ENCODE assay signal across 1 cellular context in the genomic region with DNA sequence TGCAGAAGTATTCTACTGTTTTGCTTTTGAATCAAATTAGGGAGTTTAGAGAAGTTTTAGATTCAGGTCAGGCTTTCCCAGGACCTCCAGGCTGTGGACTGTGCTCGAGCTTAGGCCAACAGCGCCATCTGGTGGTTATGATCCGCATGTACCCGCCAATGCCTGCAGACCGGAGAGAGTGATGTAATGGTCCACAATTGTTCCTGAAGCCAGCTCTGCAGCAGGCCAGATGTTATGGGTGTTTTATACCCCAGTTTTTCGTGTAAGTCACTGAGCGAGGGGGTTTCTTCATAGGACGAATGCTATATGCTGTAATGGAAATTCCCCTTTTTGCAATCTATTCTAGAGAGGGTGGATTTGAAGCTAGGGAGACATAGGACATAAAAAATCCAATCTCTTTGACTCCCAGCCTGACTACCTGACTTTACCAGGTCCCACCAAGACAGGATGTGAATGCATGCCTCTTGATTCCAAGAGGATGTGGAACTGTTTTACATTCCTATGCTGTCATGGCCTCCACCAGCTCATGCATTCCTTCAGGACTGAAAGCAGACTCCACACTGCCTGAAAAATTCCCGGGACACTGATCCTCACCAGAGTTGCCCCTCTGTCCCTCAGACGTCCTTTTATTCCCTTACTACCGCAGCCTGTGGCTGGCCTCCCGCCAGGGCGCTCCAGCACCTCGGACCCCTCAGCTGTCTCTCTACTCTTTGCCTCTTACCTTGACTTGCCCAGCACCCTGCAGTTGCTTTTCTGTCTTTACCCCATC.
TF ChIP-seq lines count a peak whose summit lies in the region.

No MANE protein-coding gene starts in this region.

TF ChIP-seq in SK-N-SH treated with all-trans-retinoic acid at 6 μM for 48 hours, 23 proteins besides CTCF, POLR2A, EP300 and RAD21 (continued from another document):
- TF ChIP-seq, protein P1, sequence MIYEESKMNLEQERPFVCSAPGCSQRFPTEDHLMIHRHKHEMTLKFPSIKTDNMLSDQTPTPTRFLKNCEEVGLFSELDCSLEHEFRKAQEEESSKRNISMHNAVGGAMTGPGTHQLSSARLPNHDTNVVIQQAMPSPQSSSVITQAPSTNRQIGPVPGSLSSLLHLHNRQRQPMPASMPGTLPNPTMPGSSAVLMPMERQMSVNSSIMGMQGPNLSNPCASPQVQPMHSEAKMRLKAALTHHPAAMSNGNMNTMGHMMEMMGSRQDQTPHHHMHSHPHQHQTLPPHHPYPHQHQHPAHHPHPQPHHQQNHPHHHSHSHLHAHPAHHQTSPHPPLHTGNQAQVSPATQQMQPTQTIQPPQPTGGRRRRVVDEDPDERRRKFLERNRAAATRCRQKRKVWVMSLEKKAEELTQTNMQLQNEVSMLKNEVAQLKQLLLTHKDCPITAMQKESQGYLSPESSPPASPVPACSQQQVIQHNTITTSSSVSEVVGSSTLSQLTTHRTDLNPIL (CRISPR knock-in tag; IDR thresholded peaks at IDR 0.05; ENCODE audit: low read depth) = no peak
TF ChIP-seq in SK-N-SH treated with all-trans-retinoic acid at 6 μM for 48 hours: peak in this region for 0.
